ENCODE assay signal across 1 cellular context in the genomic region with DNA sequence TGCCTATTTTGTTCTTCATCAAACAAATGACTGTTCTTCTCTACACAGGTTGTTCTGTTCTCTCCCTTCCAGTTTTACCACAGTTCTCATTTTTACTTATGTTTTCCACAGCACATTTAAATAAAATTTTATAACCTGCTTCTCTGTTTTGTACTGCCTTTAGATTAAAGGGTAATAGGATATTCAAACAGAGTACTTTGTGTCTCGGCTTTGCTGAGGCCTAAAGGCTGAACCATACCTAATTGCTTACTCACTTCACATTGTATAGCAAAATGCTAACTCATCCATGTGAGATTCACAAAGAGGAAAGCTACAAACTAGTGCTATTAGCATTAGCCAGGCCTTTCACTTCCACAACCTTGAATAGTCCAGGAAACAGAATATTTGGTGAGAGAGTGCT.
TF ChIP-seq lines count a peak whose summit lies in the region.

No MANE protein-coding gene starts in this region.

TF ChIP-seq in GM23338, 12 proteins besides CTCF, POLR2A, EP300 and RAD21 (continued from another document):
- no peak for TF ChIP-seq ZNF462 (CRISPR knock-in tag; IDR thresholded peaks at IDR 0.05)
- no peak for TF ChIP-seq EZH2phosphoT487 (IDR thresholded peaks at IDR 0.05; ENCODE audit: unreplicated experiment)
- TF ChIP-seq ZNF331 (CRISPR knock-in tag; IDR thresholded peaks at IDR 0.05; ENCODE audit: low read depth), result no peak
- no peak for TF ChIP-seq ZNF114 (CRISPR knock-in tag; IDR thresholded peaks at IDR 0.05)
- no peak for TF ChIP-seq ETS1 (IDR thresholded peaks at IDR 0.05)
TF ChIP-seq in GM23338: peak in this region for 0.
